24 cellular contexts compared by ENCODE assay signal in genomic region chr15:58021332-58022230, GRCh38.
"Had no signal": no experiment of that assay in that cellular context is flagged by ENCODE, and none has a peak within 500 bp of the region (broad histone marks: within the 10 kb centered on the region; RNA-seq: fewer than 3 reads in every experiment).

No MANE protein-coding gene starts in this region.

- H3K36me3 ChIP-seq: esophagus muscularis mucosa, heart right ventricle, left lung, lower lobe of right lung, pancreas, sigmoid colon, thoracic aorta, upper lobe of left lung had no signal

- FAIRE-seq: endothelial cell of umbilical vein, islet of Langerhans, pancreas had no signal

- H3K27me3 ChIP-seq: esophagus muscularis mucosa, heart right ventricle, sigmoid colon, tibial nerve, upper lobe of left lung had no signal

- H3K4me3 ChIP-seq: coronary artery, esophagus muscularis mucosa, heart right ventricle, left lung, lower lobe of right lung, pancreas, sigmoid colon, thoracic aorta, tibial nerve, upper lobe of left lung had no signal

- H3K4me1 ChIP-seq: esophagus muscularis mucosa, heart right ventricle, left lung, lower lobe of right lung, pancreas, sigmoid colon, tibial nerve, upper lobe of left lung had no signal

- H3K27ac ChIP-seq: coronary artery, esophagus muscularis mucosa, heart right ventricle, left lung, lower lobe of right lung, pancreas, sigmoid colon, thoracic aorta, tibial nerve, upper lobe of left lung had no signal

- H3K9me3 ChIP-seq: pancreas had no signal

- ATAC-seq: left lung; lower lobe of right lung; natural killer cell; pancreas; stimulated activated naive B cell treated with anti-CD40 and anti-IgM and Interleukin-4, amounts not matched to agents 10 μg/mL and 1 μg/mL and 100 μg/mL, for 72 hours had no signal

- DNase-seq: dermis blood vessel endothelial cell; effector memory CD4-positive, alpha-beta T cell; foreskin melanocyte; glutamatergic neuron; heart right ventricle; hippocampal formation; left cardiac atrium; lower lobe of right lung; natural killer cell; occipital lobe; retina; sigmoid colon; stimulated activated CD4-positive, alpha-beta T cell treated with anti-CD3 and anti-CD28 coated beads, Interleukin-15, amount 100 ng/mL, for 24 hours; stimulated activated CD4-positive, alpha-beta T cell treated with anti-CD3 and anti-CD28 coated beads, Interleukin-2, amount 100 ng/mL, for 48 hours; stimulated activated naive B cell treated with anti-CD40 and anti-IgM and Interleukin-4, amounts not matched to agents 10 μg/mL and 1 μg/mL and 100 μg/mL, for 72 hours; upper lobe of left lung had no signal
